ENCODE assay signal across 8 cellular contexts in the genomic region with DNA sequence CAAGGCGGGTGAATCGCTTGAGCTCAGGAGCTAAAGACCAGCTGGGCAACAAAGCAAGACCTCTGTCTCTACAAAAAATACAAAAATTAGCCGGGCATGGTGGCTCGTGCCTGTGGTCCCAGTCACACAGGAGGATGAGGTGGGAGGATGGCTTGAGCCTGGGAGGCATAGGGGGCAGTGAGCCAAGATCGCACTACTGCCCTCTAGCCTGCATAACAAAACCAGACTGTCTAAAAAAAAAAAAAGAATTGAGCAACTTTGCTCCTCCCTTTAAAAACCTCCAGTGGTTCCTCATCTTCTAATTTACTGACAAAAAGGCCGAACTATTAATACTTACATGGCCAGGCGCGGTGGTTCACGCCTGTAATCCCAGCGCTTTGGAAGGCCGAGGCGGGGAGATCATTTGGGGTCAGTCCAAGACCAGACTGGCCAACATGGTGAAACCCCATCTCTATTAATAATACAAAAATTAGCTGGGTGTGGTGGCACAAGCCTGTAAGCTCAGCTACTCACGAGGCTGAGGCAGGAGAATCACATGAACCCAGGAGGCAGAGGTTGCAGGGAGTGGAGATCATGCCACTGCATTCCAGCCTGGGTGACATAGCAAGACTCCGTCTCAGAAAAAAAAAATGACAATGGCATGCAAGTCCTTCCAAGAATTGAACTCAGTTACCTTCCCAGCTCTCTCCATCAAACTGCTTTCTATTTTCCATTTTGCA. TPM values are rescaled to one million over a fixed set of nuclear protein-coding genes. Genes with fewer than 3 reads are reported as not detected.
DNase-seq lines count a peak whose midpoint lies in the region; ATAC-seq and TF ChIP-seq lines count a peak whose summit lies in the region.

No MANE protein-coding gene starts in this region.

- DNase-seq in GM12865 (ENCODE audit: low read depth) (peak; percentile 48), NCI-H82 (lab: John Stamatoyannopoulos, UW) (peak; percentile 40), cerebellar cortex (ENCODE audit: low spot score) (peak; percentile 62), lower lobe of right lung (peak; percentile 56), NCI-H345 (lab: John Stamatoyannopoulos, UW) (no peak), NCI-H146 (lab: John Stamatoyannopoulos, UW) (no peak), GM19238 (ENCODE audit: insufficient read length, low spot score) (no peak)

- H3K4me3 ChIP-seq in GM12865 (ENCODE audit: low read depth, low read length) (no peak overlapping the region), lower lobe of right lung (peak overlapping the region; percentile 13)

- TF ChIP-seq CTCF in GM12865 (IDR thresholded peaks at IDR 0.05; ENCODE audit: insufficient read depth, low read depth, low read length, missing control alignments) = peak; percentile 18
- TF ChIP-seq CTCF in lower lobe of right lung (IDR thresholded peaks at IDR 0.05) = peak; percentile 44

- ATAC-seq in lower lobe of right lung = peak; percentile 27 to 57
- ATAC-seq in HG03439 (IDR thresholded peaks at IDR 0.05; ENCODE audit: unreplicated experiment) = no peak

- H3K27me3 ChIP-seq in lower lobe of right lung (ENCODE audit: low read depth) = no peaks in the 10 kb centered on the region

- H3K4me1 ChIP-seq in lower lobe of right lung = peaks cover 59% of the 10 kb centered on the region

- peak overlapping the region; percentile 33 for H3K27ac ChIP-seq in lower lobe of right lung

- H3K36me3 ChIP-seq in lower lobe of right lung = peaks cover 4% of the 10 kb centered on the region

- intact Hi-C loops in lower lobe of right lung (cut with DNase I) = no loop called here

- no peaks in the 10 kb centered on the region for H3K9me3 ChIP-seq in lower lobe of right lung

RNA-seq across cellular contexts. Expression of gene ACBD3, which starts 4.4 kb away (rescaled TPM):
- total RNA-seq in lower lobe of right lung = 41.3 TPM

RNA-seq across cellular contexts. Expression of gene MIXL1, which starts 41.3 kb away (rescaled TPM):
- 0.38 TPM for total RNA-seq in lower lobe of right lung

Comparison
In these comparisons a context has a peak if more than half of its experiments do, and no peak if none do; other contexts are left out.
1. DNase-seq: peak in GM12865 (single experiment), NCI-H82 (single experiment), cerebellar cortex (single experiment) and lower lobe of right lung (single experiment); none in NCI-H345 (single experiment), NCI-H146 (single experiment) and GM19238 (single experiment).